In genomic region chr4:94534401-94535312, GRCh38 we compare ENCODE assay signal across 8 cellular contexts.
DNase-seq lines count a peak whose midpoint lies in the region; ATAC-seq, FAIRE-seq and TF ChIP-seq lines count a peak whose summit lies in the region.

No MANE protein-coding gene starts in this region.

- H3K27ac Mint-ChIP-seq in nephron progenitor cell = peak overlapping the region; percentile 98
- no peak overlapping the region for H3K27ac Mint-ChIP-seq in CD4-positive, alpha-beta T cell

- BruUV-seq in GM12878 (replicated peaks; lab: Mats Ljungman, UMichigan) = no TSS peak

- RAD21 ChIA-PET in GM12878 (lab: Charles Lee; ENCODE audit: unreplicated experiment) = no interaction called here

- intact Hi-C loops in GM12878 (cut with micrococcal nuclease; ENCODE audit: unreplicated experiment) = loop anchor here (5.0 kb wide), 1 partner anchor 82 kb away; the partner anchor contains the start of gene PDLIM5
- intact Hi-C loops in CD4-positive, alpha-beta T cell (cut with DNase I, micrococcal nuclease) = no loop called here

- 0 out of 2 replicates have a peak overlapping the region, but pooled peaks have one; percentile 20 for H3K27ac ChIP-seq in GM12878 (ENCODE audit: control insufficient read depth, insufficient read depth)
- no peak overlapping the region for H3K27ac ChIP-seq in CD4-positive, alpha-beta T cell (ENCODE audit: low read depth, low read length)

- peak overlapping the region; percentile 12; the same call in 1 of the 2 replicates for H2AFZ ChIP-seq in GM12878 (ENCODE audit: control insufficient read depth, low read depth, low read length)

- TF ChIP-seq RAD21 in GM12878 (IDR thresholded peaks at IDR 0.05; ENCODE audit: insufficient read depth, low read depth, low read length) = no peak

- TF ChIP-seq POLR2A in GM12878 (IDR thresholded peaks at IDR 0.05; ENCODE audit: low read depth, low read length) = no peak

- peak in 1 of 2 experiments; percentile 52; a peak in 1 of 4 replicates for TF ChIP-seq EP300 in GM12878 (IDR thresholded peaks at IDR 0.05; ENCODE audit: borderline replicate concordance in 1 of 2, control insufficient read depth in 1 of 2, low read depth in 2 of 2, low read length in 2 of 2)

- H3K9ac ChIP-seq in GM12878 (ENCODE audit: control insufficient read depth, insufficient read depth, low read length) = no peak overlapping the region

- SMC1A ChIA-PET in GM12878 (lab: Charles Lee; ENCODE audit: uncharacterized antibody, unreplicated experiment) = interaction anchor here (1.6 to 2.6 kb wide), 2 partner anchors 10 to 15 kb away, joined by 6 to 8 read pairs; no protein-coding TSS in a partner anchor

- ATAC-seq in GM19455 (IDR thresholded peaks at IDR 0.05; ENCODE audit: unreplicated experiment) (peak; percentile 90), HG03159 (IDR thresholded peaks at IDR 0.05; ENCODE audit: unreplicated experiment) (peak; percentile 95), GM12878 (peak; percentile 94)
- ATAC-seq in CD4-positive, alpha-beta T cell (ENCODE audit: poor library complexity) = no peak

- no peaks in the 10 kb centered on the region for H3K36me3 ChIP-seq in GM12878 (ENCODE audit: control insufficient read depth in 2 of 2, insufficient read depth in 2 of 2, low read length in 1 of 2)

- peaks cover 1% of the 10 kb centered on the region for H3K79me2 ChIP-seq in GM12878 (ENCODE audit: control insufficient read depth, insufficient read depth, low read length)

- peaks cover 20% of the 10 kb centered on the region for H3K36me3 Mint-ChIP-seq in nephron progenitor cell (ENCODE audit: low read depth)
- peaks cover 4% of the 10 kb centered on the region for H3K36me3 Mint-ChIP-seq in CD4-positive, alpha-beta T cell (ENCODE audit: low read depth)

- peak overlapping the region; percentile 2 for H3K4me3 Mint-ChIP-seq in nephron progenitor cell
- H3K4me3 Mint-ChIP-seq in CD4-positive, alpha-beta T cell = no peak overlapping the region

- TF ChIP-seq CTCF in GM12878 (IDR thresholded peaks at IDR 0.05 in 2 of 3, conservative IDR thresholded peaks at IDR 0.05 in 1 of 3; ENCODE audit: control insufficient read depth in 2 of 3, extremely low read depth in 1 of 3, insufficient read depth in 1 of 3, low read depth in 3 of 3, low read length in 3 of 3) (no peak), nephron progenitor cell (IDR thresholded peaks at IDR 0.05) (no peak)
- TF ChIP-seq CTCF in CD4-positive, alpha-beta T cell (IDR thresholded peaks at IDR 0.05) = no peak

- no peak overlapping the region for H3K4me3 ChIP-seq in GM12878

- POLR2A ChIA-PET in GM12878 (lab: Charles Lee) = interaction anchor here (0.6 kb wide), 1 partner anchor 79 kb away, joined by 3 read pairs; no protein-coding TSS in a partner anchor
- POLR2A ChIA-PET in CD4-positive, alpha-beta T cell (lab: Charles Lee) = no interaction called here

- DNase-seq in GM12878 (ENCODE audit: low read depth, low spot score) = peak; percentile 61
- DNase-seq in nephron progenitor cell = no peak
- DNase-seq in activated CD4-positive, alpha-beta T cell treated with anti-CD3 and anti-CD28 coated beads, Interleukin-2, amount 50 U/mL, for 4 hours = no peak
- DNase-seq in middle frontal gyrus (ENCODE audit: extremely low spot score, low spot score) = no peak
- DNase-seq in CD4-positive, alpha-beta T cell = no peak
- DNase-seq in NCI-H1436 treated with DMSO at 0.1 percent for 48 hours (lab: John Stamatoyannopoulos, UW) = no peak

- 28% methylated on average over 5 of the region's 5 CpGs for WGBS in GM12878 (ENCODE audit: insufficient coverage, insufficient replicate concordance, low lambda C conversion rate, missing lambda C conversion rate)

- no peaks in the 10 kb centered on the region for H3K27me3 ChIP-seq in GM12878 (replicated peaks in 1 of 2; ENCODE audit: control insufficient read depth in 2 of 2, insufficient read depth in 2 of 2, low read length in 1 of 2)
- no peaks in the 10 kb centered on the region for H3K27me3 ChIP-seq in CD4-positive, alpha-beta T cell (ENCODE audit: control insufficient read depth, insufficient read depth, low read length)

- H3K4me1 ChIP-seq in GM12878 (ENCODE audit: control insufficient read depth, insufficient read depth, low read length) = peaks cover 15% of the 10 kb centered on the region

- H3K9me3 Mint-ChIP-seq in nephron progenitor cell = no peaks in the 10 kb centered on the region
- no peaks in the 10 kb centered on the region for H3K9me3 Mint-ChIP-seq in CD4-positive, alpha-beta T cell

- H3K4me2 ChIP-seq in GM12878 (ENCODE audit: control insufficient read depth, insufficient read depth) = peak overlapping the region; percentile 45

- no peaks in the 10 kb centered on the region for H3K9me3 ChIP-seq in GM12878 (replicated peaks; ENCODE audit: control insufficient read depth, insufficient read depth, low read length)
- H3K9me3 ChIP-seq in CD4-positive, alpha-beta T cell (ENCODE audit: control insufficient read depth, low read length) = no peaks in the 10 kb centered on the region

- CTCF ChIA-PET in GM12878 (lab: Yijun Ruan, JAX) = no interaction called here
- CTCF ChIA-PET in CD4-positive, alpha-beta T cell (lab: Charles Lee) = no interaction called here

- FAIRE-seq in GM12878 (lab: Jason Lieb, UNC) = peak; percentile 73

- peaks cover 2% of the 10 kb centered on the region for H3K27me3 Mint-ChIP-seq in nephron progenitor cell (ENCODE audit: low read depth, poor library complexity)
- H3K27me3 Mint-ChIP-seq in CD4-positive, alpha-beta T cell = no peaks in the 10 kb centered on the region

- no peaks in the 10 kb centered on the region for H4K20me1 ChIP-seq in GM12878 (ENCODE audit: control insufficient read depth, insufficient read depth)

- peaks cover 68% of the 10 kb centered on the region for H3K4me1 Mint-ChIP-seq in nephron progenitor cell
- H3K4me1 Mint-ChIP-seq in CD4-positive, alpha-beta T cell (ENCODE audit: low read depth) = no peaks in the 10 kb centered on the region

- in situ Hi-C loops in GM12878 (cut with MboI) = no loop called here

TF ChIP-seq in GM12878, 131 proteins besides CTCF, POLR2A, EP300 and RAD21 (continues in another document):
- no peak for TF ChIP-seq STAT3 (IDR thresholded peaks at IDR 0.05; ENCODE audit: low read depth, low read length)
- TF ChIP-seq FOXM1 (IDR thresholded peaks at IDR 0.05; ENCODE audit: low read depth, low read length) = peak; percentile 13; the same call in 1 of the 2 replicates
- 0 out of 2 replicates have a peak, but pooled peaks have one; percentile 15 for TF ChIP-seq MTA2 (IDR thresholded peaks at IDR 0.05; ENCODE audit: low read depth)
- peak; percentile 80 to 83 for TF ChIP-seq IKZF2 (IDR thresholded peaks at IDR 0.05)
- TF ChIP-seq SUPT20H (IDR thresholded peaks at IDR 0.05; ENCODE audit: borderline replicate concordance, control insufficient read depth, low read depth, low read length) = no peak
- peak; percentile 52; the same call in 1 of the 2 replicates for TF ChIP-seq HDGF (IDR thresholded peaks at IDR 0.05)
- TF ChIP-seq DPF2 (IDR thresholded peaks at IDR 0.05) = peak; percentile 62
- TF ChIP-seq IRF4 (IDR thresholded peaks at IDR 0.05; ENCODE audit: low read depth, low read length) = peak; percentile 78
- TF ChIP-seq SPI1 (IDR thresholded peaks at IDR 0.05; ENCODE audit: borderline replicate concordance, insufficient read depth, low read depth, low read length) = peak; percentile 97
- 0 out of 2 replicates have a peak, but pooled peaks have one; percentile 14 for TF ChIP-seq ATF7 (IDR thresholded peaks at IDR 0.05; ENCODE audit: low read depth)
- peak; percentile 51 for TF ChIP-seq NFIC (IDR thresholded peaks at IDR 0.05; ENCODE audit: low read depth, low read length)
- 0 out of 2 replicates have a peak, but pooled peaks have one; percentile 52 for TF ChIP-seq CHD1 (IDR thresholded peaks at IDR 0.05; ENCODE audit: low read depth, low read length)
- peak; percentile 57; the same call in 1 of the 2 replicates for TF ChIP-seq IKZF1 (conservative IDR thresholded peaks at IDR 0.05)
- TF ChIP-seq ATF2 (IDR thresholded peaks at IDR 0.05; ENCODE audit: low read length) = peak; percentile 21; the same call in 1 of the 2 replicates
- peak; percentile 77; the same call in 1 of the 2 replicates for TF ChIP-seq EED (IDR thresholded peaks at IDR 0.05; ENCODE audit: low read depth)
- TF ChIP-seq BRCA1 (IDR thresholded peaks at IDR 0.05; ENCODE audit: low read depth, low read length) = no peak
- TF ChIP-seq ZBTB4 (CRISPR knock-in tag; IDR thresholded peaks at IDR 0.05) = no peak
